ENCODE assay signal across 18 cellular contexts in the genomic region with DNA sequence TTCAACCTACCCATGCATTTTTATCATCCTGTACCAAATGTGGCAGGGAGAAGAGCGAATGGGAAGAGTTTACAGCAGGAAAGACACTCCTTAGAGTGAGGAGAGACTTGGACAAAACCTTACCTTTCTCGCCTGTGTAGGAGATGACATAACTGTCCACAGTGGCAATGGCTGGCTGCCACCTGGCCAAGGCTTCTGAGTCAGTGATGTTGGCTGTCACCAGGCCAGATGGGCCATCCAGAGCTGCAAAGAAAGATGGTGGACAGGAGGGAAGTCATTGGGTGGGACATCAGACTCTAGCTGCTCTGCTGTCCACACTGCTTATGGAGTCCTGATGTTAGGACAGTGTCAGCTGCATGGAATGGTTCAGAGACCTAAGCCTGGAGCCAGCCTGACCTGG.
"Had no signal": no experiment of that assay in that cellular context is flagged by ENCODE, and none has a peak within 500 bp of the region (broad histone marks: within the 10 kb centered on the region; RNA-seq: fewer than 3 reads in every experiment).

No MANE protein-coding gene starts in this region.

- ATAC-seq: activated CD8-positive, alpha-beta T cell treated with anti-CD3 and anti-CD28 coated beads for 36 hours; body of pancreas; esophagus mucosa; heart right ventricle; left lobe of liver; pancreas; T-cell had no signal

- H3K4me3 ChIP-seq: body of pancreas, heart right ventricle, pancreas had no signal

- H3K27ac Mint-ChIP-seq: activated CD8-positive, alpha-beta T cell treated with anti-CD3 and anti-CD28 coated beads for 36 hours; activated naive CD4-positive, alpha-beta T cell treated with anti-CD3 and anti-CD28 coated beads, Interleukin-2, amount 10 ng/mL, durations not matched to agents 7 days and 5 days; activated T-helper 1 cell treated with anti-CD3 and anti-CD28 coated beads, Interleukin-12 subunit alpha, Interleukin-12 subunit beta, Interleukin-2, Interleukin-4 antibody, amounts not matched to agents 30 ng/mL and 10 ng/mL and 1 ng/mL, durations not matched to agents 14 hours and 24 hours and 36 hours; endodermal cell; T-cell; type B pancreatic cell had no signal

- H3K27me3 Mint-ChIP-seq: type B pancreatic cell had no signal

- FAIRE-seq: islet of Langerhans, pancreas had no signal

- DNase-seq: activated CD8-positive, alpha-beta memory T cell treated with anti-CD3 and anti-CD28 coated beads, Interleukin-2, amount 50 U/mL, for 4 hours; activated CD8-positive, alpha-beta T cell treated with anti-CD3 and anti-CD28 coated beads for 36 hours; activated naive CD4-positive, alpha-beta T cell treated with anti-CD3 and anti-CD28 coated beads, Interleukin-2, amount 10 ng/mL, durations not matched to agents 7 days and 5 days; body of pancreas; endodermal cell; foreskin melanocyte; heart right ventricle; mesenchymal stem cell; pancreas; stimulated activated CD4-positive, alpha-beta T cell treated with anti-CD3 and anti-CD28 coated beads, Interleukin-4, amount 100 ng/mL, for 4 hours; T-cell; T1000 had no signal

- H3K4me1 ChIP-seq: body of pancreas, pancreas had no signal

- H3K36me3 ChIP-seq: pancreas had no signal

- H3K27ac ChIP-seq: body of pancreas, heart right ventricle, pancreas, VCaP had no signal

- H3K9me3 ChIP-seq: body of pancreas, heart right ventricle, pancreas had no signal

- H3K36me3 Mint-ChIP-seq: activated naive CD4-positive, alpha-beta T cell treated with anti-CD3 and anti-CD28 coated beads, Interleukin-2, amount 10 ng/mL, durations not matched to agents 7 days and 5 days; T-cell had no signal

- H3K4me3 Mint-ChIP-seq: activated CD8-positive, alpha-beta T cell treated with anti-CD3 and anti-CD28 coated beads for 36 hours; activated naive CD4-positive, alpha-beta T cell treated with anti-CD3 and anti-CD28 coated beads, Interleukin-2, amount 10 ng/mL, durations not matched to agents 7 days and 5 days; activated T-helper 1 cell treated with anti-CD3 and anti-CD28 coated beads, Interleukin-12 subunit alpha, Interleukin-12 subunit beta, Interleukin-2, Interleukin-4 antibody, amounts not matched to agents 30 ng/mL and 10 ng/mL and 1 ng/mL, durations not matched to agents 14 hours and 24 hours and 36 hours; endodermal cell; T-cell; type B pancreatic cell had no signal

- H3K27me3 ChIP-seq: body of pancreas, pancreas had no signal

- H3K4me1 Mint-ChIP-seq: endodermal cell had no signal

- H3K9me3 Mint-ChIP-seq: activated CD8-positive, alpha-beta T cell treated with anti-CD3 and anti-CD28 coated beads for 36 hours; activated naive CD4-positive, alpha-beta T cell treated with anti-CD3 and anti-CD28 coated beads, Interleukin-2, amount 10 ng/mL, durations not matched to agents 7 days and 5 days; activated T-helper 1 cell treated with anti-CD3 and anti-CD28 coated beads, Interleukin-12 subunit alpha, Interleukin-12 subunit beta, Interleukin-2, Interleukin-4 antibody, amounts not matched to agents 30 ng/mL and 10 ng/mL and 1 ng/mL, durations not matched to agents 14 hours and 24 hours and 36 hours; endodermal cell; T-cell; type B pancreatic cell had no signal
